In genomic region chr20:47358672-47359532, GRCh38 we compare ENCODE assay signal across 8 cellular contexts. TPM values are rescaled to one million over a fixed set of nuclear protein-coding genes. Genes with fewer than 3 reads are reported as not detected.
DNase-seq lines count a peak whose midpoint lies in the region; ATAC-seq and TF ChIP-seq lines count a peak whose summit lies in the region.

No MANE protein-coding gene starts in this region.

- no peaks in the 10 kb centered on the region for H4K20me1 ChIP-seq in mammary epithelial cell (ENCODE audit: insufficient read depth, low read length)

- intact Hi-C loops in mammary epithelial cell (cut with micrococcal nuclease), result loop anchor here (1.0 to 2.0 kb wide), 2 partner anchors 41 to 84 kb away; no protein-coding TSS in a partner anchor

- H3K9me3 ChIP-seq in BE2C (no peaks in the 10 kb centered on the region), NT2/D1 (ENCODE audit: insufficient read depth, low read length) (no peaks in the 10 kb centered on the region), mammary epithelial cell (replicated peaks; ENCODE audit: insufficient read depth, low read length) (no peaks in the 10 kb centered on the region), skeletal muscle satellite cell (replicated peaks; ENCODE audit: low read length) (no peaks in the 10 kb centered on the region)

- dilution Hi-C loops in mammary epithelial cell (cut with HindIII; ENCODE audit: low sequenced_read_pairs), result loop anchor here (5.0 kb wide), 1 partner anchor 42 kb away; no protein-coding TSS in a partner anchor

- BruUV-seq in mammary epithelial cell (replicated peaks; lab: Mats Ljungman, UMichigan), result TSS peak; percentile 6

- CTCF ChIA-PET in mammary epithelial cell (lab: Charles Lee; ENCODE audit: low non-redundant PET), result interaction anchor here (0.6 to 1.0 kb wide), 3 partner anchors 9 to 262 kb away, joined by 3 to 18 read pairs (median 3); no protein-coding TSS in a partner anchor

- peak overlapping the region; percentile 94 for H3K27ac ChIP-seq in mammary epithelial cell (ENCODE audit: insufficient read depth, low read depth, low read length)

- DNase-seq in BE2C (peak; percentile 75), H4 (ENCODE audit: low spot score) (peak; percentile 97), NT2/D1 (ENCODE audit: low read depth, low spot score) (peak; percentile 83), mammary epithelial cell (peak; percentile 81), iris pigment epithelial cell (ENCODE audit: low read depth) (peak; percentile 97), RKO (ENCODE audit: low spot score) (no peak)

- no peak for ATAC-seq in GM21576 (IDR thresholded peaks at IDR 0.05; ENCODE audit: unreplicated experiment)

- H2AFZ ChIP-seq in mammary epithelial cell (ENCODE audit: low read depth, low read length), result peak overlapping the region; percentile 63

- H3K27me3 ChIP-seq in BE2C (no peaks in the 10 kb centered on the region), NT2/D1 (ENCODE audit: insufficient read depth, insufficient read length) (no peaks in the 10 kb centered on the region), mammary epithelial cell (ENCODE audit: insufficient read depth, low read length) (no peaks in the 10 kb centered on the region), skeletal muscle satellite cell (ENCODE audit: control insufficient read depth, insufficient read depth, low read length) (no peaks in the 10 kb centered on the region)

- H3K4me1 ChIP-seq in BE2C (peaks cover 35% of the 10 kb centered on the region), NT2/D1 (ENCODE audit: insufficient read depth, insufficient read length) (peaks cover 21% of the 10 kb centered on the region), mammary epithelial cell (ENCODE audit: insufficient read depth, low read length) (peaks cover 76% of the 10 kb centered on the region), skeletal muscle satellite cell (ENCODE audit: control insufficient read depth, insufficient read depth, low read length) (peaks cover 77% of the 10 kb centered on the region)

- H3K36me3 ChIP-seq in BE2C (peaks cover 5% of the 10 kb centered on the region; the same call in 1 of the 2 replicates), NT2/D1 (ENCODE audit: insufficient read depth, insufficient read length, low read length) (peaks cover 3% of the 10 kb centered on the region), mammary epithelial cell (ENCODE audit: insufficient read depth, low read length) (no peaks in the 10 kb centered on the region), skeletal muscle satellite cell (ENCODE audit: insufficient read depth, low read length) (no peaks in the 10 kb centered on the region)

- in situ Hi-C loops in mammary epithelial cell (cut with MboI; ENCODE audit: low sequenced_read_pairs in 2 of 2), result no loop called here

- TF ChIP-seq CTCF in BE2C (IDR thresholded peaks at IDR 0.05; ENCODE audit: low read depth, low read length), result no peak
- no peak for TF ChIP-seq CTCF in mammary epithelial cell (conservative IDR thresholded peaks at IDR 0.05 in 1 of 2, IDR thresholded peaks at IDR 0.05 in 1 of 2; ENCODE audit: extremely low read depth in 1 of 2, insufficient read depth in 1 of 2, low read depth in 1 of 2, low read length in 2 of 2)

- peak overlapping the region; percentile 15 for H3K4me3 ChIP-seq in BE2C (ENCODE audit: low read depth, low read length)
- no peak overlapping the region for H3K4me3 ChIP-seq in NT2/D1 (ENCODE audit: insufficient read length, low read depth)
- H3K4me3 ChIP-seq in mammary epithelial cell (replicated peaks in 1 of 3; ENCODE audit: insufficient read depth in 1 of 3, low read depth in 2 of 3, low read length in 3 of 3), result peak overlapping the region in 1 of 3 experiments; percentile 4
- peak overlapping the region; percentile 44 for H3K4me3 ChIP-seq in skeletal muscle satellite cell (ENCODE audit: low read length)

- H3K9ac ChIP-seq in NT2/D1 (ENCODE audit: insufficient read length, low read depth) (peak overlapping the region; percentile 81), mammary epithelial cell (ENCODE audit: insufficient read depth, low read length) (peak overlapping the region; percentile 81), skeletal muscle satellite cell (ENCODE audit: low read depth, low read length) (peak overlapping the region; percentile 89)

- peaks cover 26% of the 10 kb centered on the region for H3K79me2 ChIP-seq in mammary epithelial cell (ENCODE audit: insufficient read depth, low read length)

- H3K4me2 ChIP-seq in mammary epithelial cell (ENCODE audit: insufficient read depth, low read depth, low read length), result peak overlapping the region; percentile 88
- H3K4me2 ChIP-seq in skeletal muscle satellite cell (ENCODE audit: low read length), result peak overlapping the region; percentile 91

- 4% methylated on average over 14 of the region's 17 CpGs for whole genome bisulfite sequencing in mammary epithelial cell (ENCODE audit: low coverage, missing lambda C conversion rate)

RNA-seq across cellular contexts. Expression of gene ZMYND8, which starts 2.4 kb away (rescaled TPM):
- polyA plus RNA-seq in BE2C (2012; ENCODE audit: insufficient read depth, insufficient read length, low read depth), result 60.5 TPM
- 9.0 and 11.7 TPM in 2 replicates for total RNA-seq in H4 (2014; rRNA removed; shearing (Covaris generic))
- 10 to 100 TPM; 18.7 to 59.6 TPM for total RNA-seq in mammary epithelial cell
- 26.0 TPM for polyA plus RNA-seq in mammary epithelial cell
- polyA minus RNA-seq in mammary epithelial cell, result 45.8 TPM
- total RNA-seq in skeletal muscle satellite cell (2012; rRNA removed), result 40.1 and 50.0 TPM in 2 replicates
